In the genomic region with DNA sequence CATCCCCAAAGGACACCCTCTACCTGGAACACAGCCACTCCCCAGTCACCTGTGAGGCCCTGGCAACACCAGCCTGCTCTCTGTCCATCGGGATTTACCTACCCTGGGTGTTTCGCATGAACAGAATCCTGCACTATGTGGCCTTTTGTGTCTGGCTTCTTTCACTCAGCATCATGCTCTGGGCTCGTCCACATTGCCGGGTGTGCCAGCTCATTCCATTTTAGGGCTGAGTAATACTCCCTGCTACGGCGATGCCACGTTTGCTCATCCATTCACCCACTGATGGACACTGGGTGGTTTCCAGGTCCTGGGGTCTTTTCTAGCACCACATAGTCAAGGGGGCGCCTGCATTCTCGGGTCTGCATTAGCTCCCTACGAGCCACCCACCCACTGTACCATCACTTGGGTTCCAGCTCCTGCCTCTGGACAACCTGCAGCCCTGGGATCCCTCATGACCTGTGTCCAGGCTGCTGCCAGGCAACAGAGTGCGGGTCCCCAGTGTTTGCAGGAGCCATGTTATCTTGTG, we compare ENCODE assay signal across 19 cellular contexts. TPM values are rescaled to one million over a fixed set of nuclear protein-coding genes. Genes with fewer than 3 reads are reported as not detected.
"Had no signal": no experiment of that assay in that cellular context is flagged by ENCODE, and none has a peak within 500 bp of the region (broad histone marks: within the 10 kb centered on the region; RNA-seq: fewer than 3 reads in every experiment).

No MANE protein-coding gene starts in this region.

- H3K4me1 Mint-ChIP-seq: activated B cell treated with CpG ODN at 0.5 μM for 24 hours; activated CD4-positive, alpha-beta T cell treated with anti-CD3 and anti-CD28 coated beads, Interleukin-2, amount 10 ng/mL, durations not matched to agents 24 days and 14 days; activated naive CD8-positive, alpha-beta T cell treated with anti-CD3 and anti-CD28 coated beads for 36 hours; memory B cell; natural killer cell; stimulated activated naive CD8-positive, alpha-beta T cell treated with anti-CD3 and anti-CD28 coated beads, Interleukin-15, amount 100 ng/mL, for 72 hours had no signal

- H3K4me3 Mint-ChIP-seq: activated B cell treated with CpG ODN at 0.5 μM for 24 hours; activated CD4-positive, alpha-beta T cell treated with anti-CD3 and anti-CD28 coated beads, Interleukin-2, amount 10 ng/mL, durations not matched to agents 24 days and 14 days; activated naive CD8-positive, alpha-beta T cell treated with anti-CD3 and anti-CD28 coated beads for 36 hours; memory B cell; natural killer cell; stimulated activated naive CD8-positive, alpha-beta T cell treated with anti-CD3 and anti-CD28 coated beads, Interleukin-15, amount 100 ng/mL, for 72 hours had no signal

- H3K36me3 ChIP-seq: brain microvascular endothelial cell, left lung, prostate gland, upper lobe of left lung had no signal

- H3K27ac ChIP-seq: brain microvascular endothelial cell, left lung, prostate gland, upper lobe of left lung had no signal

- H3K9me3 Mint-ChIP-seq: memory B cell, natural killer cell had no signal

- H3K9me3 ChIP-seq: prostate gland had no signal

- H3K36me3 Mint-ChIP-seq: activated naive CD8-positive, alpha-beta T cell treated with anti-CD3 and anti-CD28 coated beads for 36 hours; memory B cell had no signal

- DNase-seq: activated B cell treated with CpG ODN at 0.5 μM for 24 hours; activated CD4-positive, alpha-beta T cell treated with anti-CD3 and anti-CD28 coated beads, Interleukin-2, amount 10 ng/mL, durations not matched to agents 24 days and 14 days; activated CD8-positive, alpha-beta memory T cell treated with anti-CD3 and anti-CD28 coated beads, Interleukin-2, amount 50 U/mL, for 48 hours; activated naive CD8-positive, alpha-beta T cell treated with anti-CD3 and anti-CD28 coated beads for 36 hours; amygdala; brain microvascular endothelial cell; cerebellar nuclear complex; hippocampal formation; left lung; natural killer cell; occipital lobe; stimulated activated naive CD8-positive, alpha-beta T cell treated with anti-CD3 and anti-CD28 coated beads, Interleukin-15, amount 100 ng/mL, for 72 hours; T-helper 2 cell; upper lobe of left lung had no signal

- H3K4me3 ChIP-seq: left lung, prostate gland, smooth muscle cell, upper lobe of left lung had no signal

- ATAC-seq: left lung; natural killer cell; stimulated activated naive CD8-positive, alpha-beta T cell treated with anti-CD3 and anti-CD28 coated beads, Interleukin-15, amount 100 ng/mL, for 72 hours had no signal

- FAIRE-seq: keratinocyte, TTC549 had no signal

- H3K27me3 ChIP-seq: brain microvascular endothelial cell, upper lobe of left lung had no signal

- H3K4me2 ChIP-seq: smooth muscle cell had no signal

- H3K4me1 ChIP-seq: left lung, prostate gland had no signal

- H3K27ac Mint-ChIP-seq: activated B cell treated with CpG ODN at 0.5 μM for 24 hours; activated CD4-positive, alpha-beta T cell treated with anti-CD3 and anti-CD28 coated beads, Interleukin-2, amount 10 ng/mL, durations not matched to agents 24 days and 14 days; activated naive CD8-positive, alpha-beta T cell treated with anti-CD3 and anti-CD28 coated beads for 36 hours; memory B cell; natural killer cell; stimulated activated naive CD8-positive, alpha-beta T cell treated with anti-CD3 and anti-CD28 coated beads, Interleukin-15, amount 100 ng/mL, for 72 hours had no signal

RNA-seq across cellular contexts. Expression of a gene that starts 22.0 kb away (rescaled TPM):
- total RNA-seq: activated B cell treated with CpG ODN at 0.5 μM for 24 hours; activated CD4-positive, alpha-beta T cell treated with anti-CD3 and anti-CD28 coated beads, Interleukin-2, amount 10 ng/mL, durations not matched to agents 24 days and 14 days; activated naive CD8-positive, alpha-beta T cell treated with anti-CD3 and anti-CD28 coated beads for 36 hours; left lung; natural killer cell; smooth muscle cell had no signal
